1 cellular context compared by ENCODE assay signal in the genomic region with DNA sequence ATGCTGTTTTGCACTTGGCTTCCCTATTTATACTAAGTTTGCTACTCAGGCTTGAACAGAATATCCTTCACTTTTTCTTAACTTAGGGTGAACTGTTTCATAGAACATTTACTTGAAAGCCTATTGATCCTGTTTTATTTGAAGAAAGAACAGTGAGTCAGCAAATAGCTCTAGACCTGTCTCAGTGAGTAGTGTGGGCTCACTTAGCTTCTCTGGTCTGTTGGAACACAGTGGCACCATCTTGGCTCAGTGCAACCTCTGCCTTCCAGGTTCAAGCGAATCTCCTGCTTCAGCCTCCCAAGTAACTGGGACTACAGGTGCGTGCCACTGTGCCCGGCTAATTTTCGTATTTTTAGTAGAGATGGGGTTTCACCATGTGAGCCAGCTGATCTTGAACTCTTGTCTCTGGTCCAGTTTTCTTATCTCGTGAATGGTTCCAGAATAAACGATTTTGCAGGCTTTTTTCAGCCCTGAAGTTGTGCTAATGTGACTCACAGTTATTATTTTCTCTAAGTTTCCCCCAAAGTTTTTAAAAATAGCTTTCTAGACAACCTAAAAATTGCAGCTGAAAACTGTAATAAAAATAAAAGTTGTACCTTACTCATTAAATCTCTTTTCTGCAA.
TF ChIP-seq lines count a peak whose summit lies in the region.

No MANE protein-coding gene starts in this region.

TF ChIP-seq in GM23338, 12 proteins besides CTCF, POLR2A, EP300 and RAD21 (continued from another document):
- no peak for TF ChIP-seq ZNF462 (CRISPR knock-in tag; IDR thresholded peaks at IDR 0.05)
- TF ChIP-seq ZNF331 (CRISPR knock-in tag; IDR thresholded peaks at IDR 0.05; ENCODE audit: low read depth), result no peak
- no peak for TF ChIP-seq ZNF114 (CRISPR knock-in tag; IDR thresholded peaks at IDR 0.05)
- no peak for TF ChIP-seq EZH2 (IDR thresholded peaks at IDR 0.05; ENCODE audit: low read depth, unreplicated experiment)
- no peak for TF ChIP-seq JUNB (IDR thresholded peaks at IDR 0.05; ENCODE audit: unreplicated experiment)
- no peak for TF ChIP-seq POLR2AphosphoS5 (IDR thresholded peaks at IDR 0.05; ENCODE audit: low read depth)
TF ChIP-seq in GM23338: peak in this region for 0.
